Comparison of ENCODE assay signal across 22 cellular contexts in genomic region chr4:118337954-118338353, GRCh38. TPM values are rescaled to one million over a fixed set of nuclear protein-coding genes. Genes with fewer than 3 reads are reported as not detected.
DNase-seq lines count a peak whose midpoint lies in the region; ATAC-seq and TF ChIP-seq lines count a peak whose summit lies in the region.
"Had no signal": no experiment of that assay in that cellular context is flagged by ENCODE, and none has a peak within 500 bp of the region (broad histone marks: within the 10 kb centered on the region; RNA-seq: fewer than 3 reads in every experiment).

No MANE protein-coding gene starts in this region.

- peaks cover 23 to 32% of the 10 kb centered on the region in 2 experiments for H3K4me1 ChIP-seq in SK-N-SH (ENCODE audit: control insufficient read depth in 1 of 2, insufficient read depth in 2 of 2, low read depth in 1 of 2, low read length in 1 of 2)
- H3K4me1 ChIP-seq: breast epithelium, Caco-2, right atrium auricular region had no signal

- H3K4me3 ChIP-seq in SK-N-SH (ENCODE audit: low read depth in 2 of 2, low read length in 1 of 2), result no peak overlapping the region
- H3K4me3 ChIP-seq: breast epithelium, right atrium auricular region had no signal

- no peaks in the 10 kb centered on the region for H3K9me3 Mint-ChIP-seq in stimulated activated naive CD8-positive, alpha-beta T cell treated with anti-CD3 and anti-CD28 coated beads, Interleukin-15, amount 100 ng/mL, for 72 hours
- H3K9me3 Mint-ChIP-seq: memory B cell; naive thymus-derived CD8-positive, alpha-beta T cell had no signal

- TF ChIP-seq CTCF in SK-N-SH (IDR thresholded peaks at IDR 0.05), result no peak

- H3F3A ChIP-seq in SK-N-SH (replicated peaks; ENCODE audit: insufficient read depth), result peaks cover 24% of the 10 kb centered on the region

- H3K9ac ChIP-seq in SK-N-SH, result peak overlapping the region; percentile 32; the same call in 1 of the 2 replicates

- H4K20me1 ChIP-seq in SK-N-SH (ENCODE audit: insufficient read depth), result no peaks in the 10 kb centered on the region

- TF ChIP-seq RAD21 in SK-N-SH (IDR thresholded peaks at IDR 0.05; ENCODE audit: low read length), result no peak

- H3K36me3 ChIP-seq in SK-N-SH (replicated peaks in 1 of 2; ENCODE audit: control insufficient read depth in 1 of 2, insufficient read depth in 2 of 2, low read length in 1 of 2), result peaks cover 5 to 7% of the 10 kb centered on the region in 2 experiments
- H3K36me3 ChIP-seq: breast epithelium, right atrium auricular region had no signal

- POLR2A ChIA-PET in SK-N-SH (lab: Yijun Ruan, JAX), result no interaction called here

- TF ChIP-seq EP300 in SK-N-SH (IDR thresholded peaks at IDR 0.05; ENCODE audit: borderline replicate concordance in 1 of 2, low read depth in 1 of 2, low read length in 1 of 2), result no peak

- no peak overlapping the region for H3K4me3 Mint-ChIP-seq in stimulated activated naive CD8-positive, alpha-beta T cell treated with anti-CD3 and anti-CD28 coated beads, Interleukin-15, amount 100 ng/mL, for 72 hours
- H3K4me3 Mint-ChIP-seq: memory B cell; naive thymus-derived CD8-positive, alpha-beta T cell had no signal

- no peak overlapping the region for H3K27ac Mint-ChIP-seq in stimulated activated naive CD8-positive, alpha-beta T cell treated with anti-CD3 and anti-CD28 coated beads, Interleukin-15, amount 100 ng/mL, for 72 hours
- H3K27ac Mint-ChIP-seq: memory B cell; naive thymus-derived CD8-positive, alpha-beta T cell had no signal

- DNase-seq in SK-N-SH (no peak), myocyte (ENCODE audit: low read depth) (peak; percentile 40), hepatic stellate cell (ENCODE audit: low spot score) (no peak), T-helper 1 cell (no peak)
- no peak for DNase-seq in activated effector memory CD4-positive, alpha-beta T cell treated with anti-CD3 and anti-CD28 coated beads, Interleukin-2, amount 50 U/mL, for 16 hours
- DNase-seq in stimulated activated naive CD8-positive, alpha-beta T cell treated with anti-CD3 and anti-CD28 coated beads, Interleukin-15, amount 100 ng/mL, for 72 hours, result no peak
- DNase-seq: activated CD4-positive, alpha-beta T cell treated with anti-CD3 and anti-CD28 coated beads, Interleukin-2, amount 50 U/mL, for 48 hours; activated gamma-delta T cell; Caco-2; cortex of kidney; naive thymus-derived CD8-positive, alpha-beta T cell; NCI-H146; NCI-H774; SIG-M5; stimulated activated CD8-positive, alpha-beta memory T cell treated with anti-CD3 and anti-CD28 coated beads, Interleukin-4, amount 100 ng/mL, for 48 hours had no signal

- H3K4me2 ChIP-seq in SK-N-SH, result peak overlapping the region; percentile 55; the same call in 1 of the 2 replicates

- H3K27me3 ChIP-seq in SK-N-SH (ENCODE audit: insufficient read depth), result no peaks in the 10 kb centered on the region
- H3K27me3 ChIP-seq: breast epithelium, right atrium auricular region had no signal

- H3K9me3 ChIP-seq in SK-N-SH, result no peaks in the 10 kb centered on the region
- H3K9me3 ChIP-seq: breast epithelium, Caco-2, right atrium auricular region had no signal

- 71% methylated on average over 4 of the region's 4 CpGs for WGBS in SK-N-SH (ENCODE audit: low lambda C conversion rate)

- H2AFZ ChIP-seq in SK-N-SH (ENCODE audit: low read depth), result no peak overlapping the region

- no peaks in the 10 kb centered on the region for H3K9me2 ChIP-seq in SK-N-SH

- ATAC-seq in GM18870 (IDR thresholded peaks at IDR 0.05; ENCODE audit: unreplicated experiment), result peak; percentile 59
- ATAC-seq in HG02870 (IDR thresholded peaks at IDR 0.05; ENCODE audit: unreplicated experiment), result peak; percentile 45
- ATAC-seq in stimulated activated naive CD8-positive, alpha-beta T cell treated with anti-CD3 and anti-CD28 coated beads, Interleukin-15, amount 100 ng/mL, for 72 hours, result no peak
- ATAC-seq: HepG2; naive thymus-derived CD8-positive, alpha-beta T cell had no signal

- peak overlapping the region in 1 of 2 experiments; percentile 92; a peak in 2 of 4 replicates for H3K27ac ChIP-seq in SK-N-SH (ENCODE audit: low read depth in 2 of 2, low read length in 1 of 2)
- H3K27ac ChIP-seq: breast epithelium, right atrium auricular region had no signal

- CTCF ChIA-PET in SK-N-SH (lab: Yijun Ruan, JAX), result interaction anchor here (1.3 to 10.3 kb wide), 3 partner anchors 15 to 39 kb away, joined by 3 to 102 read pairs (median 5); partner anchors contain the start of gene PRSS12

- peaks cover 12% of the 10 kb centered on the region for H3K27me3 Mint-ChIP-seq in stimulated activated naive CD8-positive, alpha-beta T cell treated with anti-CD3 and anti-CD28 coated beads, Interleukin-15, amount 100 ng/mL, for 72 hours
- H3K27me3 Mint-ChIP-seq: memory B cell had no signal

- no peaks in the 10 kb centered on the region for H3K4me1 Mint-ChIP-seq in stimulated activated naive CD8-positive, alpha-beta T cell treated with anti-CD3 and anti-CD28 coated beads, Interleukin-15, amount 100 ng/mL, for 72 hours
- H3K4me1 Mint-ChIP-seq: memory B cell; naive thymus-derived CD8-positive, alpha-beta T cell had no signal

- peaks cover 56% of the 10 kb centered on the region for H3K79me2 ChIP-seq in SK-N-SH (ENCODE audit: insufficient read depth)

TF ChIP-seq in SK-N-SH, 30 proteins besides CTCF, POLR2A, EP300 and RAD21:
- TF ChIP-seq RFX5 (IDR thresholded peaks at IDR 0.05; ENCODE audit: low read length) (peak; percentile 80), MXI1 (IDR thresholded peaks at IDR 0.05; ENCODE audit: low read depth, low read length) (no peak), GATA2 (CRISPR knock-in tag; IDR thresholded peaks at IDR 0.05) (no peak), FOSL2 (IDR thresholded peaks at IDR 0.05; ENCODE audit: borderline replicate concordance, low read depth) (no peak), POLR2AphosphoS5 (IDR thresholded peaks at IDR 0.05; ENCODE audit: low read depth, low read length) (no peak), IRF3 (IDR thresholded peaks at IDR 0.05; ENCODE audit: low read depth, low read length) (no peak), JUND (IDR thresholded peaks at IDR 0.05) (peak; percentile 12; the same call in 1 of the 2 replicates), GABPA (IDR thresholded peaks at IDR 0.05; ENCODE audit: low read depth) (no peak), PBX3 (IDR thresholded peaks at IDR 0.05) (peak; percentile 75), CHD2 (IDR thresholded peaks at IDR 0.05; ENCODE audit: low read length, partially characterized antibody) (no peak), NFIC (IDR thresholded peaks at IDR 0.05; ENCODE audit: borderline replicate concordance) (no peak), MEF2A (IDR thresholded peaks at IDR 0.05; ENCODE audit: borderline replicate concordance, low read depth) (no peak), MAX (IDR thresholded peaks at IDR 0.05; ENCODE audit: low read depth) (no peak), TCF12 (IDR thresholded peaks at IDR 0.05) (peak; percentile 9; the same call in 1 of the 2 replicates), YY1 (IDR thresholded peaks at IDR 0.05; ENCODE audit: low read depth) (no peak), RCOR1 (IDR thresholded peaks at IDR 0.05; ENCODE audit: low read length) (no peak), USF2 (IDR thresholded peaks at IDR 0.05; ENCODE audit: borderline replicate concordance, low read depth, low read length) (no peak), SMC3 (IDR thresholded peaks at IDR 0.05; ENCODE audit: low read depth, low read length) (no peak), ELF1 (IDR thresholded peaks at IDR 0.05) (no peak), NRF1 (IDR thresholded peaks at IDR 0.05; ENCODE audit: low read depth, low read length) (no peak)

RNA-seq across cellular contexts. Expression of gene PRSS12, which starts 14.8 kb away (rescaled TPM):
- polyA plus RNA-seq in SK-N-SH (2012; rRNA removed), result 134 and 137 TPM in 2 replicates
- 177 and 193 TPM in 2 replicates for polyA plus RNA-seq in SK-N-SH (2012; cell fraction: cytosol; rRNA removed)
- 101 and 180 TPM in 2 replicates for polyA plus RNA-seq in SK-N-SH (2012; cell fraction: nucleus; rRNA removed)
- total RNA-seq in myocyte, result 1.5 and 7.3 TPM in 2 replicates
- 3.7 TPM for polyA plus RNA-seq in myocyte (2012)
- total RNA-seq: naive thymus-derived CD8-positive, alpha-beta T cell; T-helper 1 cell treated with Interleukin-12 subunit alpha and Interleukin-12 subunit beta and Interleukin-4 antibody, amounts not matched to agents 30 ng/mL and 1 ng/mL, for 36 hours had no signal
- polyA plus RNA-seq: HepG2 had no signal
